ENCODE assay signal across 8 cellular contexts in the genomic region with DNA sequence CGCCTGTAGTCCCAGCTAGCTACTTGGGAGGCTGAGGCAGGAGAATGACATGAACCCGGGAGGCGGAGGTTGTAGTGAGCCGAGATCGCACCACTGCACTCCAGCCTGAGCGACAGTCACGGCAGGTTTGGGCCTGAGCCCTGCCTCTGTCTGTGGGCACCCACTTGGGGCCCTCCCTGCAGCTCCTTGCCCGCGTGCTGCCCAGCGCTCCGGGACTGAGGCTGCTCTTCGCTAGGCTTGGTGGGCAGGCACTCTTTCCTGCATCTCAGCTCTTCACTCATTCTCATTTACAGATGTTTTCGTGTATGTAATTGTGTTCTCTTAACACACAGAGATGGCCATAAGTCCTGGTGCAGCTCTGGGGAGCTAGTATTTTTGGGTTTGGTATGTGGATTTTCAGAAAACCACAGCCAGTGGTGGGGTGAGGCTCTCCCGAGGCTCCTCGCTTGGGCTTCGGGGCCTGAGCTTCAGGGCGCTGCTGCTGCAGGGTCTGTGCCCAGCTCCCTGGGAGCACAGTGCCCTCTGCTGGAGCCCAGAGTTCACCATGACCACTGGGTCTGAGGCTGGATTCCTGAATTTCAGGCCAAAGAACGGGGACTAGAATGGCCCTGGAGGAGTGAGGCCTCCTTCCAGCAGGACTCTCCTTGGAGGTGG. TPM values are rescaled to one million over a fixed set of nuclear protein-coding genes. Genes with fewer than 3 reads are reported as not detected.
DNase-seq lines count a peak whose midpoint lies in the region; ATAC-seq and TF ChIP-seq lines count a peak whose summit lies in the region.

No MANE protein-coding gene starts in this region.

- H3K27me3 ChIP-seq in hepatocyte (no peaks in the 10 kb centered on the region), skeletal muscle tissue (ENCODE audit: control insufficient read depth in 3 of 3, insufficient read depth in 3 of 3, low read length in 3 of 3) (no peaks in the 10 kb centered on the region)

- no peaks in the 10 kb centered on the region for H3K9me2 ChIP-seq in hepatocyte (replicated peaks; ENCODE audit: insufficient read depth)

- H4K20me1 ChIP-seq in hepatocyte (ENCODE audit: insufficient read depth, poor library complexity, severe bottlenecking): peaks cover 96% of the 10 kb centered on the region

- H3K36me3 ChIP-seq in hepatocyte (replicated peaks; ENCODE audit: insufficient read depth, low read depth): no peaks in the 10 kb centered on the region
- peaks cover 26 to 30% (median 28%) of the 10 kb centered on the region in 3 donors for H3K36me3 ChIP-seq in skeletal muscle tissue (ENCODE audit: control insufficient read depth in 3 of 3, insufficient read depth in 3 of 3, low read length in 3 of 3)

- peak overlapping the region; percentile 15 for H3K4me2 ChIP-seq in hepatocyte

- 69% methylated on average over 18 of the region's 18 CpGs for WGBS in hepatocyte (ENCODE audit: low lambda C conversion rate, missing lambda C conversion rate)

- H3K4me1 ChIP-seq in hepatocyte (ENCODE audit: insufficient read depth) (peaks cover 16% of the 10 kb centered on the region), skeletal muscle tissue (ENCODE audit: control insufficient read depth in 3 of 3, insufficient read depth in 3 of 3, low read length in 3 of 3) (peaks cover 64 to 78% (median 72%) of the 10 kb centered on the region in 3 donors)

- H3K4me3 ChIP-seq in astrocyte of the spinal cord (ENCODE audit: low read depth, low read length) (no peak overlapping the region), hepatocyte (no peak overlapping the region), skeletal muscle tissue (ENCODE audit: low read length in 3 of 3) (peak overlapping the region in 1 of 3 donors; percentile 29)

- peak overlapping the region in 1 of 3 donors; percentile 46 for H3K9ac ChIP-seq in skeletal muscle tissue (ENCODE audit: low read depth in 1 of 3, low read length in 3 of 3)

- TF ChIP-seq CTCF in astrocyte of the spinal cord (IDR thresholded peaks at IDR 0.05; ENCODE audit: low read depth, low read length) (peak; percentile 94), hepatocyte (IDR thresholded peaks at IDR 0.05; ENCODE audit: poor library complexity) (peak; percentile 94)

- H3K27ac ChIP-seq in hepatocyte (peak overlapping the region; percentile 43), skeletal muscle tissue (ENCODE audit: low read depth, low read length) (peak overlapping the region; percentile 85)

- DNase-seq in Daoy (ENCODE audit: low read depth): peak; percentile 79
- peak; percentile 68 for DNase-seq in LHCN-M2 (ENCODE audit: low read depth)
- peak; percentile 24 to 70 (median 58) for DNase-seq in T-helper 2 cell
- DNase-seq in astrocyte of the spinal cord (ENCODE audit: low read depth, low spot score): peak; percentile 70
- peak; percentile 89 for DNase-seq in hepatocyte (ENCODE audit: low spot score)

- no peaks in the 10 kb centered on the region for H3K9me3 ChIP-seq in hepatocyte (ENCODE audit: low read depth)
- no peaks in the 10 kb centered on the region for H3K9me3 ChIP-seq in skeletal muscle tissue (ENCODE audit: control insufficient read depth in 3 of 3, low read length in 3 of 3)

- H3K79me2 ChIP-seq in hepatocyte: peaks cover 98% of the 10 kb centered on the region

- H2AFZ ChIP-seq in hepatocyte: no peak overlapping the region

- ATAC-seq in GM18870 (IDR thresholded peaks at IDR 0.05; ENCODE audit: unreplicated experiment) (no peak), GM19324 (IDR thresholded peaks at IDR 0.05; ENCODE audit: low FRiP score, unreplicated experiment) (no peak)

- in situ Hi-C loops in astrocyte of the spinal cord (cut with HindIII; ENCODE audit: low sequenced_read_pairs): no loop called here

RNA-seq across cellular contexts. Expression of a gene that starts 15.2 kb away (rescaled TPM):
- 100 and 121 TPM in 2 replicates for total RNA-seq in Daoy (2014; rRNA removed; shearing (Covaris generic))
- total RNA-seq in LHCN-M2 (2014; rRNA removed) (56.5 and 76.0 TPM in 2 replicates), hepatocyte (24.5 and 47.2 TPM in 2 replicates), skeletal muscle tissue (30.8 TPM)
- polyA plus RNA-seq in LHCN-M2 (2012): 32.1 TPM
- polyA plus RNA-seq in hepatocyte: 22.2 and 27.0 TPM in 2 replicates

RNA-seq across cellular contexts. Expression of a gene that starts 49.0 kb away (rescaled TPM):
- total RNA-seq in Daoy (2014; rRNA removed; shearing (Covaris generic)): 0.45 TPM in 1 of 2 replicates, not detected in the other
- total RNA-seq in LHCN-M2 (2014; rRNA removed) (0.96 and 2.5 TPM in 2 replicates), hepatocyte (3.0 and 5.3 TPM in 2 replicates), skeletal muscle tissue (17.7 TPM)
- 3.7 TPM for polyA plus RNA-seq in LHCN-M2 (2012)
- polyA plus RNA-seq in hepatocyte: 4.9 and 5.7 TPM in 2 replicates

RNA-seq across cellular contexts. Expression of a gene that starts 55.9 kb away (rescaled TPM):
- total RNA-seq in Daoy (2014; rRNA removed; shearing (Covaris generic)): not detected in 2 replicates
- total RNA-seq in LHCN-M2 (2014; rRNA removed) (0.13 TPM in 1 of 2 replicates, not detected in the other), hepatocyte (2.8 and 3.0 TPM in 2 replicates), skeletal muscle tissue (15.7 TPM)
- 0.28 TPM for polyA plus RNA-seq in LHCN-M2 (2012)
- polyA plus RNA-seq in hepatocyte: 12.5 and 16.3 TPM in 2 replicates
